In the genomic region with DNA sequence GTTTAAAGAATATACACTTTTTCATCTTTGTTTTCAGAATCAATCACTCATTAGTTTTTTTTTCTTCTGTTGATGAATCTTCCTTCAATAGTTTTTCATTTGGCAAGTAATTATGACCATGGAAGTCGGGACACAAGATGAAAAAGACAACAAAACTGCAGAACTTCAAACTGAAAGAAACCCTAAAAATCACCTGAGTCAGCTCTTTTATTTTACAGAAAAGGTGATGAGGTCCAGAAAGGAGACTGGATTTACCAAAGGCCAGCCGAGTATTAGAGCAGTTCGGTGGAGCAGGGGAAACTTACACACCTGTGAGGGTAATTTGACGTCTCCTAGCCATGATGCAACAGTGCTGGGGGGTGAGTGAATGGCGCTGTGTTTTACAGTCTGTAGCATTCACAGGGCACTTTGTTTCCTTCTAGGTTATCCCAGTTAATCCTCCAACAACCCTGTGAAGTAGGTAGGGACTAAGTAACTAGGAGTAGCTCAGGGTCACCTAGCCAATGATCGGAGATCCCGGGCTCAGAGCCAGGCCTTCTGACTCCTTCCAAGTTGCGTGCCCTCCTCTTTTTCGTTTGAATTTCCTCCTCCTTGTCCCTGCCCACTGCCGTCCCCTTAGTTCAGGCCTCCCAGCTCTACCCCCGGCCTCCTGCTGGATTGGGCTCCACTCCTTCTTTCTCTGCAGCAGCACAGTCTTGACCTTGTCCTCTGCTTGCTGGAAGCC, we compare ENCODE assay signal across 1 cellular context.
TF ChIP-seq lines count a peak whose summit lies in the region.

No MANE protein-coding gene starts in this region.

TF ChIP-seq in HepG2, 621 proteins besides CTCF, POLR2A, EP300 and RAD21:
- TF ChIP-seq, protein P1, sequence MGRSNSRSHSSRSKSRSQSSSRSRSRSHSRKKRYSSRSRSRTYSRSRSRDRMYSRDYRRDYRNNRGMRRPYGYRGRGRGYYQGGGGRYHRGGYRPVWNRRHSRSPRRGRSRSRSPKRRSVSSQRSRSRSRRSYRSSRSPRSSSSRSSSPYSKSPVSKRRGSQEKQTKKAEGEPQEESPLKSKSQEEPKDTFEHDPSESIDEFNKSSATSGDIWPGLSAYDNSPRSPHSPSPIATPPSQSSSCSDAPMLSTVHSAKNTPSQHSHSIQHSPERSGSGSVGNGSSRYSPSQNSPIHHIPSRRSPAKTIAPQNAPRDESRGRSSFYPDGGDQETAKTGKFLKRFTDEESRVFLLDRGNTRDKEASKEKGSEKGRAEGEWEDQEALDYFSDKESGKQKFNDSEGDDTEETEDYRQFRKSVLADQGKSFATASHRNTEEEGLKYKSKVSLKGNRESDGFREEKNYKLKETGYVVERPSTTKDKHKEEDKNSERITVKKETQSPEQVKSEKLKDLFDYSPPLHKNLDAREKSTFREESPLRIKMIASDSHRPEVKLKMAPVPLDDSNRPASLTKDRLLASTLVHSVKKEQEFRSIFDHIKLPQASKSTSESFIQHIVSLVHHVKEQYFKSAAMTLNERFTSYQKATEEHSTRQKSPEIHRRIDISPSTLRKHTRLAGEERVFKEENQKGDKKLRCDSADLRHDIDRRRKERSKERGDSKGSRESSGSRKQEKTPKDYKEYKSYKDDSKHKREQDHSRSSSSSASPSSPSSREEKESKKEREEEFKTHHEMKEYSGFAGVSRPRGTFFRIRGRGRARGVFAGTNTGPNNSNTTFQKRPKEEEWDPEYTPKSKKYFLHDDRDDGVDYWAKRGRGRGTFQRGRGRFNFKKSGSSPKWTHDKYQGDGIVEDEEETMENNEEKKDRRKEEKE (IDR thresholded peaks at IDR 0.05) = no peak
- TF ChIP-seq MAFF (IDR thresholded peaks at IDR 0.05; ENCODE audit: low read depth, low read length) (peak; percentile 94), NAIF1 (CRISPR knock-in tag; IDR thresholded peaks at IDR 0.05; ENCODE audit: borderline replicate concordance) (no peak), MAFK (conservative IDR thresholded peaks at IDR 0.05 in 1 of 2, IDR thresholded peaks at IDR 0.05 in 1 of 2; ENCODE audit: low read length in 2 of 2) (peak; percentile 91 to 96)
TF ChIP-seq in HepG2: peak in this region for 2.
